8 cellular contexts compared by ENCODE assay signal in genomic region chr1:239814306-239814881, GRCh38.
DNase-seq lines count a peak whose midpoint lies in the region; ATAC-seq and TF ChIP-seq lines count a peak whose summit lies in the region.

No MANE protein-coding gene starts in this region.

- WGBS in mesenchymal stem cell: 11% methylated on average over 6 of the region's 8 CpGs

- peak overlapping the region; percentile 52 for H3K4me2 ChIP-seq in mesenchymal stem cell (ENCODE audit: low read length, poor library complexity, severe bottlenecking)

- DNase-seq in AG20443 (ENCODE audit: low spot score) (peak; percentile 67), astrocyte of the cerebellum (ENCODE audit: low read depth) (peak; percentile 73), mesenchymal stem cell (peak; percentile 75), NCI-H2171 (lab: John Stamatoyannopoulos, UW) (no peak)

- no peak overlapping the region for H4K91ac ChIP-seq in mesenchymal stem cell (ENCODE audit: low read length)

- H2AFZ ChIP-seq in mesenchymal stem cell (ENCODE audit: low read depth, low read length): no peak overlapping the region

- H3K4me1 ChIP-seq in HUES6 (ENCODE audit: control insufficient read depth, insufficient read depth, low read length): peaks cover 55% of the 10 kb centered on the region
- H3K4me1 ChIP-seq in mesenchymal stem cell (ENCODE audit: control insufficient read depth, insufficient read depth, low read depth, low read length): peaks cover 10% of the 10 kb centered on the region

- H3K36me3 ChIP-seq in HUES6 (ENCODE audit: control insufficient read depth, insufficient read depth, low read length) (no peaks in the 10 kb centered on the region), mesenchymal stem cell (ENCODE audit: control insufficient read depth in 1 of 2, insufficient read depth in 2 of 2, low read depth in 1 of 2, low read length in 2 of 2) (no peaks in the 10 kb centered on the region)

- H3K27ac ChIP-seq in HUES6 (ENCODE audit: low read depth, low read length) (peak overlapping the region; percentile 42; the same call in 1 of the 2 replicates), mesenchymal stem cell (ENCODE audit: low read length, poor library complexity, severe bottlenecking) (peak overlapping the region; percentile 57)

- H3K14ac ChIP-seq in mesenchymal stem cell (ENCODE audit: low read length in 2 of 2): no peak overlapping the region

- no peak overlapping the region for H2BK12ac ChIP-seq in mesenchymal stem cell (ENCODE audit: low read length in 2 of 2)

- H2BK5ac ChIP-seq in mesenchymal stem cell (ENCODE audit: low read depth, low read length, poor library complexity, severe bottlenecking): no peak overlapping the region

- ATAC-seq in HG03571 (IDR thresholded peaks at IDR 0.05; ENCODE audit: unreplicated experiment) (no peak), GM21515 (IDR thresholded peaks at IDR 0.05; ENCODE audit: unreplicated experiment) (no peak), GM21360 (IDR thresholded peaks at IDR 0.05; ENCODE audit: unreplicated experiment) (no peak)

- H3K18ac ChIP-seq in mesenchymal stem cell (ENCODE audit: low read depth in 1 of 2, low read length in 2 of 2): no peak overlapping the region

- in situ Hi-C loops in astrocyte of the cerebellum (cut with HindIII; ENCODE audit: low sequenced_read_pairs): no loop called here

- H2BK15ac ChIP-seq in mesenchymal stem cell (ENCODE audit: low read depth, poor library complexity, severe bottlenecking): no peak overlapping the region

- no peak overlapping the region for H3K4me3 ChIP-seq in HUES6 (ENCODE audit: low read depth, low read length)
- no peak overlapping the region for H3K4me3 ChIP-seq in astrocyte of the cerebellum (ENCODE audit: low read depth, low read length)
- H3K4me3 ChIP-seq in mesenchymal stem cell (ENCODE audit: insufficient read depth in 1 of 2, low read depth in 1 of 2, low read length in 2 of 2): peak overlapping the region in 1 of 2 experiments; percentile 11

- no peak overlapping the region for H2AK5ac ChIP-seq in mesenchymal stem cell (ENCODE audit: low read length, severe bottlenecking)

- H3K9ac ChIP-seq in HUES6 (ENCODE audit: low read length) (peak overlapping the region; percentile 24), mesenchymal stem cell (ENCODE audit: low read length) (peak overlapping the region; percentile 33)

- no peak overlapping the region for H3K4ac ChIP-seq in mesenchymal stem cell (ENCODE audit: low read depth in 1 of 2, low read length in 2 of 2)

- TF ChIP-seq CTCF in astrocyte of the cerebellum (IDR thresholded peaks at IDR 0.05; ENCODE audit: low read depth, low read length, missing control alignments): no peak

- peak overlapping the region in 1 of 2 experiments; percentile 9 for H3K23ac ChIP-seq in mesenchymal stem cell (ENCODE audit: low read length in 2 of 2)

- H3K27me3 ChIP-seq in HUES6 (ENCODE audit: control insufficient read depth, insufficient read depth, low read length) (no peaks in the 10 kb centered on the region), mesenchymal stem cell (ENCODE audit: control insufficient read depth in 1 of 2, insufficient read depth in 1 of 2, low read length in 2 of 2) (no peaks in the 10 kb centered on the region)

- no peak overlapping the region for H4K8ac ChIP-seq in mesenchymal stem cell (ENCODE audit: low read length)

- H3K9me3 ChIP-seq in HUES6 (ENCODE audit: control insufficient read depth, insufficient read depth, low read depth, low read length) (no peaks in the 10 kb centered on the region), mesenchymal stem cell (ENCODE audit: control insufficient read depth, low read length) (no peaks in the 10 kb centered on the region)

- H3K79me1 ChIP-seq in mesenchymal stem cell (replicated peaks; ENCODE audit: low read length, poor library complexity, severe bottlenecking): no peaks in the 10 kb centered on the region

- no peak overlapping the region for H2BK120ac ChIP-seq in mesenchymal stem cell (ENCODE audit: low read depth, low read length)
